Comparison of ENCODE assay signal across 8 cellular contexts in the genomic region with DNA sequence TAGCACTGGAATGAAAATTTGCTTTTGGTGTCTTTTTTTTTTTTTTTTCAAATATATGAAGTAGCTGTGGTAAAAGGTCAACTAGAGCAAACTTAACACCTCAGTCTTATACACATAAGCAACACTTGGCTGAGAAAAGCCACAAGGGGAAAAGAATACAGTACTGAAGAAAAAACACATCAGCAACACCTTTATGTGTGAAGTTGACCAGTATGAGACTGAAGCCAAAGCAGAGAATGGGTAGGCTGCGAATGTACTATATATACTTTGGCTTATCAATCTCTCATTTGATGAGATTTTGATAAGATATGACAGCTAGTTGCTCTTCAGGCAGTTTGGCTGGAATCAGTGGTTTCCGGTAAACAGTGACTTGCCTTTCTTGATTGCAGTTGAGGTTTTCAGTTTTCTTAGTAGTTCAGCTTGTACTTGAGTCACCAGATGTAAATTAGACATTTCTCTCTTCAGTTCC. TPM values are rescaled to one million over a fixed set of nuclear protein-coding genes. Genes with fewer than 3 reads are reported as not detected.
DNase-seq lines count a peak whose midpoint lies in the region; ATAC-seq and TF ChIP-seq lines count a peak whose summit lies in the region.

No MANE protein-coding gene starts in this region.

- no peak for DNase-seq in CD4-positive, alpha-beta T cell
- peak; percentile 63 for DNase-seq in amniotic epithelial cell (ENCODE audit: low read depth)
- no peak for DNase-seq in HuH-7 (ENCODE audit: low spot score)
- DNase-seq in activated effector memory CD4-positive, alpha-beta T cell treated with anti-CD3 and anti-CD28 coated beads, Interleukin-2, amount 50 U/mL, for 16 hours: no peak
- DNase-seq in DMS53 (lab: John Stamatoyannopoulos, UW): no peak
- DNase-seq in NCI-H69 (lab: John Stamatoyannopoulos, UW): no peak

- no peak for TF ChIP-seq CTCF in CD4-positive, alpha-beta T cell (IDR thresholded peaks at IDR 0.05)

- intact Hi-C loops in CD4-positive, alpha-beta T cell (cut with DNase I, micrococcal nuclease): no loop called here

- no peaks in the 10 kb centered on the region for H3K27me3 Mint-ChIP-seq in CD4-positive, alpha-beta T cell

- CTCF ChIA-PET in CD4-positive, alpha-beta T cell (lab: Charles Lee): interaction anchor here (1.5 to 6.2 kb wide), 4 partner anchors 9 to 615 kb away, joined by 3 to 56 read pairs (median 16); a partner anchor contains a TSS

- no peak overlapping the region for H3K4me3 Mint-ChIP-seq in CD4-positive, alpha-beta T cell

- H3K9me3 Mint-ChIP-seq in CD4-positive, alpha-beta T cell: no peaks in the 10 kb centered on the region

- no peaks in the 10 kb centered on the region for H3K27me3 ChIP-seq in CD4-positive, alpha-beta T cell (ENCODE audit: control insufficient read depth, insufficient read depth, low read length)

- POLR2A ChIA-PET in CD4-positive, alpha-beta T cell (lab: Charles Lee): interaction anchor here (1.1 to 4.2 kb wide), 4 partner anchors 9 to 614 kb away, joined by 4 to 20 read pairs (median 10); a partner anchor contains a TSS

- no peak overlapping the region for H3K27ac ChIP-seq in CD4-positive, alpha-beta T cell (ENCODE audit: low read depth, low read length)

- H3K36me3 Mint-ChIP-seq in CD4-positive, alpha-beta T cell (ENCODE audit: low read depth): peaks cover 50% of the 10 kb centered on the region

- ATAC-seq in CD4-positive, alpha-beta T cell (ENCODE audit: poor library complexity): peak; percentile 74
- ATAC-seq in GM19468 (IDR thresholded peaks at IDR 0.05; ENCODE audit: extremely low read depth, unreplicated experiment): peak; percentile 63
- peak; percentile 79 for ATAC-seq in HG03460 (IDR thresholded peaks at IDR 0.05; ENCODE audit: unreplicated experiment)

- H3K4me1 Mint-ChIP-seq in CD4-positive, alpha-beta T cell (ENCODE audit: low read depth): peaks cover 20% of the 10 kb centered on the region

- no peak overlapping the region for H3K27ac Mint-ChIP-seq in CD4-positive, alpha-beta T cell

- H3K9me3 ChIP-seq in CD4-positive, alpha-beta T cell (ENCODE audit: control insufficient read depth, low read length): no peaks in the 10 kb centered on the region

RNA-seq across cellular contexts. Expression of a gene that starts 22.0 kb away (rescaled TPM):
- total RNA-seq in CD4-positive, alpha-beta T cell: under 1 TPM; 0.27 to 0.28 TPM

RNA-seq across cellular contexts. Expression of a gene that starts 22.1 kb away (rescaled TPM):
- total RNA-seq in CD4-positive, alpha-beta T cell: 10 to 100 TPM; 27.4 to 31.5 TPM
